9 cellular contexts compared by ENCODE assay signal in genomic region chr10:65891073-65891981, GRCh38.
DNase-seq lines count a peak whose midpoint lies in the region; ATAC-seq and TF ChIP-seq lines count a peak whose summit lies in the region.
"Had no signal": no experiment of that assay in that cellular context is flagged by ENCODE, and none has a peak within 500 bp of the region (broad histone marks: within the 10 kb centered on the region; RNA-seq: fewer than 3 reads in every experiment).

No MANE protein-coding gene starts in this region.

- TF ChIP-seq CTCF in mucosa of descending colon (IDR thresholded peaks at IDR 0.05) (no peak), WERI-Rb-1 (IDR thresholded peaks at IDR 0.05; ENCODE audit: low read depth, low read length) (no peak), gastroesophageal sphincter (IDR thresholded peaks at IDR 0.05) (no peak), chondrocyte (IDR thresholded peaks at IDR 0.05) (no peak)

- H3K4me1 ChIP-seq in mucosa of descending colon (ENCODE audit: low read depth) (no peaks in the 10 kb centered on the region), gastroesophageal sphincter (no peaks in the 10 kb centered on the region)
- H3K4me1 ChIP-seq: right lobe of liver had no signal

- no peaks in the 10 kb centered on the region for H3K27me3 Mint-ChIP-seq in chondrocyte (ENCODE audit: low read depth)

- no peaks in the 10 kb centered on the region for H3K36me3 Mint-ChIP-seq in chondrocyte (ENCODE audit: low read depth)

- peak; percentile 88 for ATAC-seq in HG02759 (IDR thresholded peaks at IDR 0.05; ENCODE audit: unreplicated experiment)
- peak; percentile 46 for ATAC-seq in mucosa of descending colon
- no peak for ATAC-seq in gastroesophageal sphincter

- H3K9me3 Mint-ChIP-seq in chondrocyte (ENCODE audit: low read depth): peaks cover 18% of the 10 kb centered on the region

- no peak overlapping the region for H3K4me3 ChIP-seq in mucosa of descending colon
- H3K4me3 ChIP-seq in WERI-Rb-1 (ENCODE audit: low read depth, low read length): no peak overlapping the region
- no peak overlapping the region for H3K4me3 ChIP-seq in gastroesophageal sphincter
- H3K4me3 ChIP-seq: right lobe of liver had no signal

- TF ChIP-seq POLR2A in gastroesophageal sphincter (IDR thresholded peaks at IDR 0.05): no peak

- 43 to 66% methylated on average over 3 of the region's 3 CpGs for WGBS in gastroesophageal sphincter (ENCODE audit: low coverage in 1 of 2), 2 donors

- H3K27ac Mint-ChIP-seq in chondrocyte (ENCODE audit: unreplicated experiment): no peak overlapping the region

- H3K4me3 Mint-ChIP-seq in chondrocyte (ENCODE audit: unreplicated experiment): no peak overlapping the region

- intact Hi-C loops in mucosa of descending colon (cut with DNase I, micrococcal nuclease): no loop called here

- no peaks in the 10 kb centered on the region for H3K4me1 Mint-ChIP-seq in chondrocyte (ENCODE audit: low read depth)

- H3K36me3 ChIP-seq in mucosa of descending colon (ENCODE audit: low read depth) (no peaks in the 10 kb centered on the region), WERI-Rb-1 (no peaks in the 10 kb centered on the region), gastroesophageal sphincter (no peaks in the 10 kb centered on the region)
- H3K36me3 ChIP-seq: right lobe of liver had no signal

- DNase-seq in NCI-H2171 treated with DMSO at 0.1 percent for 48 hours (lab: John Stamatoyannopoulos, UW) (peak; percentile 4), NCI-H2171 (lab: John Stamatoyannopoulos, UW) (no peak), MV-4-11 (lab: John Stamatoyannopoulos, UW) (peak; percentile 31), mucosa of descending colon (no peak), WERI-Rb-1 (no peak), chondrocyte (ENCODE audit: low spot score) (no peak)
- DNase-seq: right lobe of liver had no signal

- H3K27me3 ChIP-seq in WERI-Rb-1 (ENCODE audit: insufficient read depth, low read depth, severe bottlenecking) (no peaks in the 10 kb centered on the region), gastroesophageal sphincter (no peaks in the 10 kb centered on the region)
- H3K27me3 ChIP-seq: right lobe of liver had no signal

- H3K9me3 ChIP-seq in mucosa of descending colon (no peaks in the 10 kb centered on the region), WERI-Rb-1 (ENCODE audit: severe bottlenecking) (no peaks in the 10 kb centered on the region), gastroesophageal sphincter (peaks cover 0 to 8% (median 0%) of the 10 kb centered on the region in 3 donors)

- TF ChIP-seq EP300 in gastroesophageal sphincter (IDR thresholded peaks at IDR 0.05): no peak

- H3K27ac ChIP-seq in WERI-Rb-1 (no peak overlapping the region), gastroesophageal sphincter (no peak overlapping the region)
- H3K27ac ChIP-seq: right lobe of liver had no signal

Comparison
In these comparisons a context has a peak if more than half of its experiments do, and no peak if none do; other contexts are left out.
1. DNase-seq: peak in NCI-H2171 treated with DMSO at 0.1 percent for 48 hours (single experiment) and MV-4-11 (single experiment); none in NCI-H2171 (single experiment), mucosa of descending colon (0 of 3), WERI-Rb-1 (single experiment) and chondrocyte (single experiment).